33 cellular contexts compared by ENCODE assay signal in genomic region chr16:12845282-12845681, GRCh38. TPM values are rescaled to one million over a fixed set of nuclear protein-coding genes. Genes with fewer than 3 reads are reported as not detected.
"Had no signal": no experiment of that assay in that cellular context is flagged by ENCODE, and none has a peak within 500 bp of the region (broad histone marks: within the 10 kb centered on the region; RNA-seq: fewer than 3 reads in every experiment).

No MANE protein-coding gene starts in this region.

- DNase-seq: activated effector memory CD4-positive, alpha-beta T cell treated with anti-CD3 and anti-CD28 coated beads, Interleukin-2, amount 50 U/mL, for 16 hours; activated effector memory CD4-positive, alpha-beta T cell treated with Interleukin-2 at 50 U/mL for 16 hours; activated gamma-delta T cell; activated gamma-delta T cell treated with Interleukin-2 at 50 U/mL for 16 hours; activated naive CD4-positive, alpha-beta T cell; activated naive CD4-positive, alpha-beta T cell treated with anti-CD3 and anti-CD28 coated beads for 36 hours; activated naive CD4-positive, alpha-beta T cell treated with anti-CD3 and anti-CD28 coated beads, Interleukin-2, amount 10 ng/mL, durations not matched to agents 7 days and 5 days; activated naive CD4-positive, alpha-beta T cell treated with anti-CD3 and anti-CD28 coated beads, Interleukin-2, amount 50 U/mL, for 16 hours; activated naive CD4-positive, alpha-beta T cell treated with Interleukin-2 at 50 U/mL for 16 hours; activated naive CD8-positive, alpha-beta T cell treated with anti-CD3 and anti-CD28 coated beads for 36 hours; activated naive CD8-positive, alpha-beta T cell treated with anti-CD3 and anti-CD28 coated beads, Interleukin-2, amount 10 ng/mL, durations not matched to agents 7 days and 5 days; activated naive CD8-positive, alpha-beta T cell treated with anti-CD3 and anti-CD28 coated beads, Interleukin-2, amount 50 U/mL, for 24 hours; activated T-cell treated with anti-CD3 and anti-CD28 coated beads, Interleukin-2, amount 50 U/mL, for 1 hour; activated T-cell treated with anti-CD3 and anti-CD28 coated beads, Interleukin-2, amount 50 U/mL, for 24 hours; activated T-cell treated with anti-CD3 and anti-CD28 coated beads, Interleukin-2, amount 50 U/mL, for 4 hours; activated T-cell treated with anti-CD3 and anti-CD28 coated beads, Interleukin-2, amount 50 U/mL, for 48 hours; activated T-cell treated with anti-CD3 and anti-CD28 coated beads, Interleukin-2, amount 50 U/mL, for 72 hours; adrenal gland; amniotic stem cell; amygdala; anterior cingulate cortex; aorta; body of pancreas; brain microvascular endothelial cell; caudate nucleus; central memory CD4-positive, alpha-beta T cell; cerebellar nuclear complex had no signal

- H3K27ac ChIP-seq: adrenal gland, ascending aorta, body of pancreas, brain microvascular endothelial cell, breast epithelium, cardiac muscle cell had no signal

- H3K27me3 ChIP-seq: adrenal gland, ascending aorta, body of pancreas, brain microvascular endothelial cell, breast epithelium, cardiac muscle cell had no signal

- H3K9me3 ChIP-seq: adrenal gland, ascending aorta, body of pancreas had no signal

- FAIRE-seq: astrocyte, bronchial epithelial cell had no signal

- ATAC-seq: activated naive CD8-positive, alpha-beta T cell treated with anti-CD3 and anti-CD28 coated beads, Interleukin-2, amount 50 U/mL, for 24 hours; activated T-cell treated with anti-CD3 and anti-CD28 coated beads, Interleukin-2, amount 50 U/mL, for 4 hours; activated T-cell treated with anti-CD3 and anti-CD28 coated beads, Interleukin-2, amount 50 U/mL, for 72 hours; body of pancreas had no signal

- H3K4me1 ChIP-seq: adrenal gland, ascending aorta, body of pancreas, breast epithelium had no signal

- H3K4me3 ChIP-seq: adrenal gland, ascending aorta, body of pancreas, breast epithelium, cardiac muscle cell had no signal

- H3K36me3 ChIP-seq: adrenal gland, ascending aorta, brain microvascular endothelial cell, breast epithelium, cardiac muscle cell had no signal

RNA-seq across cellular contexts. Expression of gene SHISA9, which starts 56.1 kb away (rescaled TPM):
- total RNA-seq: activated naive CD4-positive, alpha-beta T cell treated with anti-CD3 and anti-CD28 coated beads for 36 hours; activated naive CD8-positive, alpha-beta T cell treated with anti-CD3 and anti-CD28 coated beads for 36 hours; activated naive CD8-positive, alpha-beta T cell treated with anti-CD3 and anti-CD28 coated beads, Interleukin-2, amount 10 ng/mL, durations not matched to agents 7 days and 5 days; activated T-helper 2 cell treated with anti-CD3 and anti-CD28 coated beads, Interferon-gamma antibody, Interleukin-2, Interleukin-4, amounts not matched to agents 10 μg/mL and 5 μg/mL and 100 μg/mL, durations not matched to agents 14 hours and 24 hours and 36 hours had no signal
- polyA plus RNA-seq: cardiac muscle cell had no signal
